8 cellular contexts compared by ENCODE assay signal in genomic region chr10:30413996-30414576, GRCh38. TPM values are rescaled to one million over a fixed set of nuclear protein-coding genes. Genes with fewer than 3 reads are reported as not detected.
DNase-seq lines count a peak whose midpoint lies in the region; ATAC-seq and TF ChIP-seq lines count a peak whose summit lies in the region.

No MANE protein-coding gene starts in this region.

- TF ChIP-seq CTCF in liver (IDR thresholded peaks at IDR 0.05; ENCODE audit: low read depth, low read length, missing input control) (peak; percentile 95), vagina (IDR thresholded peaks at IDR 0.05) (peak; percentile 74 to 87 (median 83))

- H3K27me3 ChIP-seq in liver (ENCODE audit: control insufficient read depth in 4 of 4, insufficient read depth in 4 of 4, low read length in 3 of 4) (no peaks in the 10 kb centered on the region), vagina (no peaks in the 10 kb centered on the region)

- no peak overlapping the region for H3K9ac ChIP-seq in liver (ENCODE audit: low read depth in 1 of 2, low read length in 2 of 2)

- TF ChIP-seq POLR2A in vagina (IDR thresholded peaks at IDR 0.05), result no peak

- WGBS in liver, result 24% methylated on average over 3 of the region's 3 CpGs

- H3K9me3 Mint-ChIP-seq in activated T-helper 1 cell treated with anti-CD3 and anti-CD28 coated beads, Interleukin-12 subunit alpha, Interleukin-12 subunit beta, Interleukin-2, Interleukin-4 antibody, amounts not matched to agents 30 ng/mL and 10 ng/mL and 1 ng/mL, durations not matched to agents 14 hours and 24 hours and 36 hours, result no peaks in the 10 kb centered on the region

- no peaks in the 10 kb centered on the region for H3K27me3 Mint-ChIP-seq in activated T-helper 1 cell treated with anti-CD3 and anti-CD28 coated beads, Interleukin-12 subunit alpha, Interleukin-12 subunit beta, Interleukin-2, Interleukin-4 antibody, amounts not matched to agents 30 ng/mL and 10 ng/mL and 1 ng/mL, durations not matched to agents 14 hours and 24 hours and 36 hours (ENCODE audit: insufficient read depth)

- H3K36me3 ChIP-seq in liver (ENCODE audit: control insufficient read depth in 4 of 4, insufficient read depth in 3 of 4, low read depth in 1 of 4, low read length in 3 of 4), result no peaks in the 10 kb centered on the region
- no peaks in the 10 kb centered on the region for H3K36me3 ChIP-seq in vagina

- DNase-seq in DMS53 treated with DMSO at 0.1 percent for 48 hours (lab: John Stamatoyannopoulos, UW; ENCODE audit: unreplicated experiment) (peak; percentile 45), NCI-H69 (lab: John Stamatoyannopoulos, UW) (peak; percentile 21), cerebellar cortex (ENCODE audit: low spot score) (peak; percentile 45), vagina (ENCODE audit: extremely low spot score in 2 of 2) (peak in 1 of 2 donors; percentile 62)
- no peak for DNase-seq in activated T-helper 1 cell treated with anti-CD3 and anti-CD28 coated beads, Interleukin-12 subunit alpha, Interleukin-12 subunit beta, Interleukin-2, Interleukin-4 antibody, amounts not matched to agents 30 ng/mL and 10 ng/mL and 1 ng/mL, durations not matched to agents 14 hours and 24 hours and 36 hours (ENCODE audit: low spot score)

- H3K27ac ChIP-seq in liver (ENCODE audit: low read depth in 1 of 2, low read length in 2 of 2), result no peak overlapping the region
- no peak overlapping the region for H3K27ac ChIP-seq in vagina

- H3K27ac Mint-ChIP-seq in activated T-helper 1 cell treated with anti-CD3 and anti-CD28 coated beads, Interleukin-12 subunit alpha, Interleukin-12 subunit beta, Interleukin-2, Interleukin-4 antibody, amounts not matched to agents 30 ng/mL and 10 ng/mL and 1 ng/mL, durations not matched to agents 14 hours and 24 hours and 36 hours, result no peak overlapping the region

- H3K4me3 ChIP-seq in liver (ENCODE audit: low read depth in 1 of 3, low read length in 3 of 3) (no peak overlapping the region), vagina (no peak overlapping the region)

- no peak overlapping the region for H3K4me3 Mint-ChIP-seq in activated T-helper 1 cell treated with anti-CD3 and anti-CD28 coated beads, Interleukin-12 subunit alpha, Interleukin-12 subunit beta, Interleukin-2, Interleukin-4 antibody, amounts not matched to agents 30 ng/mL and 10 ng/mL and 1 ng/mL, durations not matched to agents 14 hours and 24 hours and 36 hours

- H3K4me1 Mint-ChIP-seq in activated T-helper 1 cell treated with anti-CD3 and anti-CD28 coated beads, Interleukin-12 subunit alpha, Interleukin-12 subunit beta, Interleukin-2, Interleukin-4 antibody, amounts not matched to agents 30 ng/mL and 10 ng/mL and 1 ng/mL, durations not matched to agents 14 hours and 24 hours and 36 hours (ENCODE audit: low read depth), result peaks cover 34% of the 10 kb centered on the region

- ATAC-seq in GM21723 (IDR thresholded peaks at IDR 0.05; ENCODE audit: unreplicated experiment) (peak; percentile 47), GM19397 (IDR thresholded peaks at IDR 0.05; ENCODE audit: unreplicated experiment) (no peak)

- H3K9me3 ChIP-seq in liver (ENCODE audit: control insufficient read depth in 4 of 4, low read length in 3 of 4) (no peaks in the 10 kb centered on the region), vagina (no peaks in the 10 kb centered on the region)

- H3K36me3 Mint-ChIP-seq in activated T-helper 1 cell treated with anti-CD3 and anti-CD28 coated beads, Interleukin-12 subunit alpha, Interleukin-12 subunit beta, Interleukin-2, Interleukin-4 antibody, amounts not matched to agents 30 ng/mL and 10 ng/mL and 1 ng/mL, durations not matched to agents 14 hours and 24 hours and 36 hours (ENCODE audit: low read depth), result no peaks in the 10 kb centered on the region

- peak; percentile 93 to 95 for TF ChIP-seq RAD21 in liver (IDR thresholded peaks at IDR 0.05)

- peaks cover 0 to 7% (median 0%) of the 10 kb centered on the region in 4 donors for H3K4me1 ChIP-seq in liver (ENCODE audit: control insufficient read depth in 4 of 4, insufficient read depth in 4 of 4, low read length in 3 of 4)
- peaks cover 6% of the 10 kb centered on the region for H3K4me1 ChIP-seq in vagina

- intact Hi-C loops in vagina (cut with DNase I), result no loop called here
- intact Hi-C loops in activated T-helper 1 cell treated with anti-CD3 and anti-CD28 coated beads, Interleukin-12 subunit alpha, Interleukin-12 subunit beta, Interleukin-2, Interleukin-4 antibody, amounts not matched to agents 30 ng/mL and 10 ng/mL and 1 ng/mL, durations not matched to agents 14 hours and 24 hours and 36 hours (cut with micrococcal nuclease), result loop anchor here (1.0 to 5.0 kb wide), 4 partner anchors 22 to 177 kb away; no protein-coding TSS in a partner anchor

TF ChIP-seq in liver, 16 proteins besides CTCF, POLR2A, EP300 and RAD21:
- TF ChIP-seq FOXA1 (IDR thresholded peaks at IDR 0.05) (no peak), NR2F2 (IDR thresholded peaks at IDR 0.05) (no peak), ZBTB33 (IDR thresholded peaks at IDR 0.05) (no peak), HNF4G (IDR thresholded peaks at IDR 0.05) (no peak), HNF4A (conservative IDR thresholded peaks at IDR 0.05) (peak in 1 of 2 donors; percentile 4), EGR1 (IDR thresholded peaks at IDR 0.05; ENCODE audit: low read depth in 2 of 2) (no peak), JUND (IDR thresholded peaks at IDR 0.05) (no peak), GABPA (IDR thresholded peaks at IDR 0.05 in 1 of 2, conservative IDR thresholded peaks at IDR 0.05 in 1 of 2) (no peak), REST (IDR thresholded peaks at IDR 0.05) (no peak), RXRA (IDR thresholded peaks at IDR 0.05) (peak; percentile 9 to 17), ATF3 (IDR thresholded peaks at IDR 0.05) (peak; percentile 33), YY1 (IDR thresholded peaks at IDR 0.05) (peak; percentile 20), MAX (IDR thresholded peaks at IDR 0.05) (peak; percentile 86), FOXA2 (IDR thresholded peaks at IDR 0.05) (peak; percentile 14), TAF1 (conservative IDR thresholded peaks at IDR 0.05) (no peak), SP1 (IDR thresholded peaks at IDR 0.05) (no peak)

RNA-seq across cellular contexts. Expression of gene MAP3K8, which starts 19.9 kb away (rescaled TPM):
- 10 to 100 TPM in 1 of 2 donors, 1 to 10 TPM in 1; 7.3 to 11.4 TPM for total RNA-seq in liver
- polyA plus RNA-seq in liver, result 1 to 10 TPM; 2.1 to 4.9 TPM
- 16.5 TPM for total RNA-seq in vagina
- total RNA-seq in activated T-helper 1 cell treated with anti-CD3 and anti-CD28 coated beads, Interleukin-12 subunit alpha, Interleukin-12 subunit beta, Interleukin-2, Interleukin-4 antibody, amounts not matched to agents 30 ng/mL and 10 ng/mL and 1 ng/mL, durations not matched to agents 14 hours and 24 hours and 36 hours, result 34.7 and 37.5 TPM in 2 replicates
